ENCODE assay signal across 8 cellular contexts in the genomic region with DNA sequence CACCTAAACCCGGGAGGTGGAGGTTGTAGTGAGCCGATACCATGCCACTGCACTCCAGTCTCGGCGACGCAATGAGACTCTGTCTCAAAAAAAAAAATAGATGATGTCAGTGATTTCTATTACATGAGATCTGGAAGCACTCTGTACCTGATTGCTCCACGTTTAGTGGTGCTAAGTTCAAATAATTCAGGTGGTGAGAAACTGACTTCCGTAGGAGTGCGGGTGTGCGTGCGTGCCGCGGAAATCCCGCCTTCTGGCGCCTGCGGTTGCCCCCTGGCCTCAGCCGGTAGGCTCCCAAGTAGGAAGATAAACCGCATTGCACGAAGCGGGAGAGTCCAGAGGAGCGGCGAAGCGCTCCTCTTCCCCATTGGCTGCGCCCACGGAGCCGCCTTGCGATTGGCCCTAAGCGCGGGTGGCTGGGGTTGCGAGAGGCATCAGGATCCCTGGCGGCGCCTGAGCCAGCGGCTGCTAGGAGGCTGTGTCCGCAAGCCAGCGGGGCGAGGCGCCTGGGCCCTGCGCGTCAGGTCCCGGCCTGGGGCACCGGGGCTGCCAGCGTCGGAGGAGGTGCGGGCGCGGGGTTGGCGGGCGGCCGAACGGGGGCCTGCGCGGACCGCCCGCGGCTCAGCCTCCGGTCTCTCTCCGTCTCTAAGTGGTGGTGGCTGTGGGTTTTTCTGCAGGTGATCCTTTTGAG. TPM values are rescaled to one million over a fixed set of nuclear protein-coding genes. Genes with fewer than 3 reads are reported as not detected.
DNase-seq lines count a peak whose midpoint lies in the region; ATAC-seq lines count a peak whose summit lies in the region.
"Not testable (repeated sequence)": the region's sequence is repeated elsewhere in the genome, so short reads cannot be mapped to it uniquely, and the experiment has no call there.

No MANE protein-coding gene starts in this region.

- H3K27ac Mint-ChIP-seq in T-helper 17 cell; effector memory CD8-positive, alpha-beta T cell: not testable (repeated sequence)
- peak overlapping the region in 4 of 6 donors; percentile 49 to 88 (median 60) for H3K27ac Mint-ChIP-seq in immature natural killer cell

- DNase-seq in DMS114 treated with DMSO at 0.1 percent for 48 hours (lab: John Stamatoyannopoulos, UW; ENCODE audit: unreplicated experiment) (peak; percentile 80), NCI-H1694 (lab: John Stamatoyannopoulos, UW) (peak; percentile 49), T-helper 17 cell (peak; percentile 20 to 37 (median 30)), immature natural killer cell (peak; percentile 60 to 68 (median 66)), putamen (ENCODE audit: low spot score) (peak; percentile 88)
- peak; percentile 56 for DNase-seq in activated effector memory CD4-positive, alpha-beta T cell treated with Interleukin-2 at 50 U/mL for 16 hours
- DNase-seq in effector memory CD8-positive, alpha-beta T cell: peak; percentile 8 to 36 (median 14)
- peak; percentile 58 for DNase-seq in stimulated activated naive CD4-positive, alpha-beta T cell treated with Interleukin-2 at 50 U/mL for 16 hours (lab: John Stamatoyannopoulos, UW)

- peak; percentile 92 for ATAC-seq in T-helper 17 cell
- ATAC-seq in effector memory CD8-positive, alpha-beta T cell (replicated peaks): peak; percentile 82

- H3K36me3 Mint-ChIP-seq in T-helper 17 cell (ENCODE audit: low read depth); effector memory CD8-positive, alpha-beta T cell (ENCODE audit: insufficient read depth); immature natural killer cell: not testable (repeated sequence)

- H3K9me3 ChIP-seq in T-helper 17 cell (ENCODE audit: control insufficient read depth, low read length, poor library complexity, severe bottlenecking): not testable (repeated sequence)

- H3K9me3 Mint-ChIP-seq in effector memory CD8-positive, alpha-beta T cell; immature natural killer cell: not testable (repeated sequence)

- H3K4me3 Mint-ChIP-seq in T-helper 17 cell: peak overlapping the region; percentile 87
- H3K4me3 Mint-ChIP-seq in effector memory CD8-positive, alpha-beta T cell: peak overlapping the region; percentile 79 to 84
- H3K4me3 Mint-ChIP-seq in immature natural killer cell: peak overlapping the region; percentile 88 to 95 (median 90)

- H3K27me3 Mint-ChIP-seq in T-helper 17 cell: peaks cover 11% of the 10 kb centered on the region
- peaks cover 0 to 15% of the 10 kb centered on the region in 2 donors for H3K27me3 Mint-ChIP-seq in effector memory CD8-positive, alpha-beta T cell
- not testable (repeated sequence) for H3K27me3 Mint-ChIP-seq in immature natural killer cell (ENCODE audit: low read depth in 3 of 3)

- not testable (repeated sequence) for H3K4me1 Mint-ChIP-seq in T-helper 17 cell; effector memory CD8-positive, alpha-beta T cell (ENCODE audit: low read depth in 2 of 2); immature natural killer cell

RNA-seq across cellular contexts. Expression of a gene that starts 16.4 kb away (rescaled TPM):
- total RNA-seq in T-helper 17 cell: not detected
- polyA plus RNA-seq in immature natural killer cell: not detected

RNA-seq across cellular contexts. Expression of a gene that starts 53.7 kb away (rescaled TPM):
- total RNA-seq in T-helper 17 cell: 10 to 100 TPM; 27.1 to 28.9 TPM
- polyA plus RNA-seq in immature natural killer cell: 10 to 100 TPM; 24.4 to 68.7 (median 25.4) TPM

Comparison
In these comparisons a context has a peak if more than half of its experiments do, and no peak if none do; other contexts are left out.
1. Peak in every context shown above with its lines: DNase-seq and ATAC-seq.
2. DNase-seq: peak in every context shown above with its lines; median percentile 88 in putamen; 80 in DMS114 treated with DMSO at 0.1 percent for 48 hours; 66 in immature natural killer cell; 58 in stimulated activated naive CD4-positive, alpha-beta T cell treated with Interleukin-2 at 50 U/mL for 16 hours; 56 in activated effector memory CD4-positive, alpha-beta T cell treated with Interleukin-2 at 50 U/mL for 16 hours; 49 in NCI-H1694; 30 in T-helper 17 cell; 14 in effector memory CD8-positive, alpha-beta T cell.